Comparison of ENCODE assay signal across 2 cellular contexts in the genomic region with DNA sequence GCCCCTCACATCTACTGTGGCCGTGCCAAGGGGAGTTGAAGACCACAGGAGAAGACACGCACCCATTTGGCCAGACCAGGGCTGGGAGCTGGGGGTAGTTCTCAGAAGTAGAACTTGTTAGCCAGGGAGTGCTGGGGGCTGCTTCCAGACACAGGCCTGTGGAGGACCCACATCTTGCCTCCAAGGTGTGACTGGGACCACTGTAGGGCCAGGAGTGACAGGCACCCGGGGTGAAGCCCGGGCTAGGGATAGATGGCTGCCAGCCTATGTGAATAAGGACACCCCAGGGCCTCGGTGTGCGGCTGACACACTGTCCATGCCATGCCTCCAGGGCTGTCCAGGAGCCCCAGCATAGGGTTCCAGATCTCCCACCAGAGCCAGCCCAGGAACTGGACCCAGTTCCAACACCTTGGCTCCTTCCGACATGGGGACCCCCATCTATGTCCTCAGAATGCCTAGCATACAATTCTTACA.
TF ChIP-seq lines count a peak whose summit lies in the region.

No MANE protein-coding gene starts in this region.

TF ChIP-seq in SK-N-SH, 30 proteins besides CTCF, POLR2A, EP300 and RAD21 (continued from another document):
- TF ChIP-seq, protein P1, sequence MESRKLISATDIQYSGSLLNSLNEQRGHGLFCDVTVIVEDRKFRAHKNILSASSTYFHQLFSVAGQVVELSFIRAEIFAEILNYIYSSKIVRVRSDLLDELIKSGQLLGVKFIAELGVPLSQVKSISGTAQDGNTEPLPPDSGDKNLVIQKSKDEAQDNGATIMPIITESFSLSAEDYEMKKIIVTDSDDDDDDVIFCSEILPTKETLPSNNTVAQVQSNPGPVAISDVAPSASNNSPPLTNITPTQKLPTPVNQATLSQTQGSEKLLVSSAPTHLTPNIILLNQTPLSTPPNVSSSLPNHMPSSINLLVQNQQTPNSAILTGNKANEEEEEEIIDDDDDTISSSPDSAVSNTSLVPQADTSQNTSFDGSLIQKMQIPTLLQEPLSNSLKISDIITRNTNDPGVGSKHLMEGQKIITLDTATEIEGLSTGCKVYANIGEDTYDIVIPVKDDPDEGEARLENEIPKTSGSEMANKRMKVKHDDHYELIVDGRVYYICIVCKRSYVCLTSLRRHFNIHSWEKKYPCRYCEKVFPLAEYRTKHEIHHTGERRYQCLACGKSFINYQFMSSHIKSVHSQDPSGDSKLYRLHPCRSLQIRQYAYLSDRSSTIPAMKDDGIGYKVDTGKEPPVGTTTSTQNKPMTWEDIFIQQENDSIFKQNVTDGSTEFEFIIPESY (IDR thresholded peaks at IDR 0.05; ENCODE audit: borderline replicate concordance, low read depth), result no peak
- no peak for TF ChIP-seq MXI1 (IDR thresholded peaks at IDR 0.05; ENCODE audit: low read depth, low read length)
- TF ChIP-seq REST (IDR thresholded peaks at IDR 0.05; ENCODE audit: low read depth, low read length), result no peak
- TF ChIP-seq RXRA (IDR thresholded peaks at IDR 0.05; ENCODE audit: borderline replicate concordance, low read depth), result no peak
- TF ChIP-seq RFX5 (IDR thresholded peaks at IDR 0.05; ENCODE audit: low read length), result no peak
- no peak for TF ChIP-seq TAF1 (IDR thresholded peaks at IDR 0.05; ENCODE audit: borderline replicate concordance, low read depth, low read length)
- no peak for TF ChIP-seq IRF3 (IDR thresholded peaks at IDR 0.05; ENCODE audit: low read depth, low read length)
- no peak for TF ChIP-seq FOXM1 (IDR thresholded peaks at IDR 0.05; ENCODE audit: low read depth)
- TF ChIP-seq, protein P2, sequence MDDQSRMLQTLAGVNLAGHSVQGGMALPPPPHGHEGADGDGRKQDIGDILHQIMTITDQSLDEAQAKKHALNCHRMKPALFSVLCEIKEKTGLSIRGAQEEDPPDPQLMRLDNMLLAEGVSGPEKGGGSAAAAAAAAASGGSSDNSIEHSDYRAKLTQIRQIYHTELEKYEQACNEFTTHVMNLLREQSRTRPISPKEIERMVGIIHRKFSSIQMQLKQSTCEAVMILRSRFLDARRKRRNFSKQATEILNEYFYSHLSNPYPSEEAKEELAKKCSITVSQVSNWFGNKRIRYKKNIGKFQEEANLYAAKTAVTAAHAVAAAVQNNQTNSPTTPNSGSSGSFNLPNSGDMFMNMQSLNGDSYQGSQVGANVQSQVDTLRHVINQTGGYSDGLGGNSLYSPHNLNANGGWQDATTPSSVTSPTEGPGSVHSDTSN (IDR thresholded peaks at IDR 0.05), result no peak
- TF ChIP-seq, protein P3, sequence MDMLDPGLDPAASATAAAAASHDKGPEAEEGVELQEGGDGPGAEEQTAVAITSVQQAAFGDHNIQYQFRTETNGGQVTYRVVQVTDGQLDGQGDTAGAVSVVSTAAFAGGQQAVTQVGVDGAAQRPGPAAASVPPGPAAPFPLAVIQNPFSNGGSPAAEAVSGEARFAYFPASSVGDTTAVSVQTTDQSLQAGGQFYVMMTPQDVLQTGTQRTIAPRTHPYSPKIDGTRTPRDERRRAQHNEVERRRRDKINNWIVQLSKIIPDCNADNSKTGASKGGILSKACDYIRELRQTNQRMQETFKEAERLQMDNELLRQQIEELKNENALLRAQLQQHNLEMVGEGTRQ (IDR thresholded peaks at IDR 0.05; ENCODE audit: borderline replicate concordance, low read depth, low read length), result no peak
- TF ChIP-seq POLR2AphosphoS5 (IDR thresholded peaks at IDR 0.05; ENCODE audit: low read depth, low read length), result no peak
- TF ChIP-seq GATA2 (CRISPR knock-in tag; IDR thresholded peaks at IDR 0.05), result no peak
- no peak for TF ChIP-seq CHD2 (IDR thresholded peaks at IDR 0.05; ENCODE audit: low read length, partially characterized antibody)
- TF ChIP-seq MAX (IDR thresholded peaks at IDR 0.05; ENCODE audit: low read depth), result no peak
- TF ChIP-seq GABPA (IDR thresholded peaks at IDR 0.05; ENCODE audit: low read depth), result no peak
- no peak for TF ChIP-seq SMC3 (IDR thresholded peaks at IDR 0.05; ENCODE audit: low read depth, low read length)

TF ChIP-seq in SK-N-SH treated with all-trans-retinoic acid at 6 μM for 48 hours, 23 proteins besides CTCF, POLR2A, EP300 and RAD21 (continued from another document):
- TF ChIP-seq, protein P4, sequence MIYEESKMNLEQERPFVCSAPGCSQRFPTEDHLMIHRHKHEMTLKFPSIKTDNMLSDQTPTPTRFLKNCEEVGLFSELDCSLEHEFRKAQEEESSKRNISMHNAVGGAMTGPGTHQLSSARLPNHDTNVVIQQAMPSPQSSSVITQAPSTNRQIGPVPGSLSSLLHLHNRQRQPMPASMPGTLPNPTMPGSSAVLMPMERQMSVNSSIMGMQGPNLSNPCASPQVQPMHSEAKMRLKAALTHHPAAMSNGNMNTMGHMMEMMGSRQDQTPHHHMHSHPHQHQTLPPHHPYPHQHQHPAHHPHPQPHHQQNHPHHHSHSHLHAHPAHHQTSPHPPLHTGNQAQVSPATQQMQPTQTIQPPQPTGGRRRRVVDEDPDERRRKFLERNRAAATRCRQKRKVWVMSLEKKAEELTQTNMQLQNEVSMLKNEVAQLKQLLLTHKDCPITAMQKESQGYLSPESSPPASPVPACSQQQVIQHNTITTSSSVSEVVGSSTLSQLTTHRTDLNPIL (CRISPR knock-in tag; IDR thresholded peaks at IDR 0.05; ENCODE audit: low read depth), result no peak
- no peak for TF ChIP-seq SNAI2 (CRISPR knock-in tag; IDR thresholded peaks at IDR 0.05)
- no peak for TF ChIP-seq TSHZ2 (CRISPR knock-in tag; IDR thresholded peaks at IDR 0.05)
- TF ChIP-seq BACH2 (CRISPR knock-in tag; IDR thresholded peaks at IDR 0.05; ENCODE audit: borderline replicate concordance), result no peak
- no peak for TF ChIP-seq GLIS3 (CRISPR knock-in tag; IDR thresholded peaks at IDR 0.05)
- TF ChIP-seq ZNF8 (CRISPR knock-in tag; IDR thresholded peaks at IDR 0.05), result no peak
- no peak for TF ChIP-seq TCF4 (CRISPR knock-in tag; IDR thresholded peaks at IDR 0.05; ENCODE audit: borderline replicate concordance)
- TF ChIP-seq CSRNP3 (CRISPR knock-in tag; IDR thresholded peaks at IDR 0.05), result no peak
